10 cellular contexts compared by ENCODE assay signal in genomic region chrX:96770315-96770714, GRCh38.
DNase-seq lines count a peak whose midpoint lies in the region; ATAC-seq, FAIRE-seq and TF ChIP-seq lines count a peak whose summit lies in the region.
"Had no signal": no experiment of that assay in that cellular context is flagged by ENCODE, and none has a peak within 500 bp of the region (broad histone marks: within the 10 kb centered on the region; RNA-seq: fewer than 3 reads in every experiment).

No MANE protein-coding gene starts in this region.

- H3K27ac ChIP-seq in A549, result no peak overlapping the region
- no peak overlapping the region for H3K27ac ChIP-seq in Peyer's patch

- H3K9me3 ChIP-seq in A549 (no peaks in the 10 kb centered on the region), Peyer's patch (no peaks in the 10 kb centered on the region)

- DNase-seq in A549 (ENCODE audit: low read depth in 1 of 2, low spot score in 1 of 2), result peak; percentile 5 to 7
- DNase-seq in GM10248 (ENCODE audit: extremely low spot score), result no peak
- DNase-seq in Peyer's patch, result no peak
- peak; percentile 10 for DNase-seq in fibroblast of the conjunctiva (ENCODE audit: low read depth)
- no peak for DNase-seq in hypothalamus (lab: John Stamatoyannopoulos, UW)
- no peak for DNase-seq in left lobe of liver (ENCODE audit: low spot score)
- no peak for DNase-seq in foreskin melanocyte
- DNase-seq: effector CD4-positive, alpha-beta T cell; retina had no signal

- no peak overlapping the region for H3K4me2 ChIP-seq in A549

- WGBS in A549 (ENCODE audit: missing lambda C conversion rate), result 18% methylated on average over 2 of the region's 2 CpGs

- TF ChIP-seq RAD21 in A549 (conservative IDR thresholded peaks at IDR 0.05 in 1 of 2, IDR thresholded peaks at IDR 0.05 in 1 of 2), result peak; percentile 70 to 75

- TF ChIP-seq EP300 in A549 (IDR thresholded peaks at IDR 0.05), result no peak

- FAIRE-seq in A549 (lab: Jason Lieb, UNC), result peak; percentile 43

- H3K27me3 ChIP-seq in Peyer's patch, result no peaks in the 10 kb centered on the region

- CTCF ChIA-PET in A549 (lab: Yijun Ruan, JAX), result interaction anchor here (0.6 to 1.7 kb wide), 4 partner anchors 10 to 522 kb away, joined by 3 to 6 read pairs (median 3); no protein-coding TSS in a partner anchor
- CTCF ChIA-PET in GM10248 (lab: Yijun Ruan, JAX), result interaction anchor here (1.0 to 1.9 kb wide), 4 partner anchors 9 to 915 kb away, joined by 3 to 6 read pairs (median 4); no protein-coding TSS in a partner anchor

- POLR2A ChIA-PET in A549 (lab: Yijun Ruan, JAX) (no interaction called here), GM10248 (lab: Yijun Ruan, JAX) (interaction anchor here (0.6 kb wide), 1 partner anchor 60 kb away, joined by 7 read pairs; no protein-coding TSS in a partner anchor)

- H3K4me3 ChIP-seq in A549 (no peak overlapping the region), Peyer's patch (no peak overlapping the region)

- no peak for ATAC-seq in A549
- no peak for ATAC-seq in GM21786 (IDR thresholded peaks at IDR 0.05; ENCODE audit: unreplicated experiment)
- no peak for ATAC-seq in left lobe of liver

- TF ChIP-seq POLR2A in A549 (IDR thresholded peaks at IDR 0.05; ENCODE audit: low read length), result no peak
- TF ChIP-seq POLR2A in Peyer's patch (IDR thresholded peaks at IDR 0.05), result no peak

- TF ChIP-seq CTCF in A549 (IDR thresholded peaks at IDR 0.05) (peak; percentile 60), GM10248 (IDR thresholded peaks at IDR 0.05; ENCODE audit: control extremely low read depth, extremely low read depth, low read depth, missing control alignments) (peak; percentile 30), Peyer's patch (IDR thresholded peaks at IDR 0.05) (peak in 5 of 6 experiments; percentile 11 to 44 (median 37))

- H3K4me1 ChIP-seq in A549 (no peaks in the 10 kb centered on the region), Peyer's patch (no peaks in the 10 kb centered on the region)

- no peaks in the 10 kb centered on the region for H3K36me3 ChIP-seq in Peyer's patch

TF ChIP-seq in A549, 52 proteins besides CTCF, POLR2A, EP300 and RAD21:
- TF ChIP-seq REST (IDR thresholded peaks at IDR 0.05) (no peak), ZSCAN20 (CRISPR knock-in tag; IDR thresholded peaks at IDR 0.05) (no peak), E2F6 (IDR thresholded peaks at IDR 0.05; ENCODE audit: borderline replicate concordance, low read depth) (no peak), MYC (IDR thresholded peaks at IDR 0.05; ENCODE audit: borderline replicate concordance, low read length) (no peak), SMC3 (IDR thresholded peaks at IDR 0.05) (peak; percentile 62)

Comparison
In these comparisons a context has a peak if more than half of its experiments do, and no peak if none do; other contexts are left out.
1. DNase-seq: peak in A549 (2 of 2) and fibroblast of the conjunctiva (single experiment); none in GM10248 (single experiment), Peyer's patch (0 of 3), hypothalamus (0 of 51), left lobe of liver (single experiment) and foreskin melanocyte (single experiment).
2. Peak in every context shown above with its lines, with median percentiles within 50 percentile points of each other: CTCF ChIP-seq.